In genomic region chr6:26311385-26312095, GRCh38 we compare ENCODE assay signal across 8 cellular contexts. TPM values are rescaled to one million over a fixed set of nuclear protein-coding genes. Genes with fewer than 3 reads are reported as not detected.
DNase-seq lines count a peak whose midpoint lies in the region; ATAC-seq and TF ChIP-seq lines count a peak whose summit lies in the region.

No MANE protein-coding gene starts in this region.

- peak overlapping the region; percentile 32 for H3K9ac ChIP-seq in rectal smooth muscle tissue (ENCODE audit: low read length)

- no peaks in the 10 kb centered on the region for H3K9me3 ChIP-seq in left ventricle myocardium inferior (replicated peaks)

- H3K4me3 ChIP-seq in left ventricle myocardium inferior (peak overlapping the region; percentile 66), rectal smooth muscle tissue (ENCODE audit: low read length) (peak overlapping the region; percentile 50)

- H3K36me3 ChIP-seq in left ventricle myocardium inferior (no peaks in the 10 kb centered on the region), rectal smooth muscle tissue (ENCODE audit: control insufficient read depth, insufficient read depth, low read length) (no peaks in the 10 kb centered on the region)

- ATAC-seq in HG03520 (IDR thresholded peaks at IDR 0.05; ENCODE audit: unreplicated experiment): no peak

- H3K4me1 ChIP-seq in left ventricle myocardium inferior (peaks cover 25% of the 10 kb centered on the region), rectal smooth muscle tissue (ENCODE audit: control insufficient read depth, insufficient read depth, low read length) (no peaks in the 10 kb centered on the region)

- no peak for TF ChIP-seq CTCF in left ventricle myocardium inferior (IDR thresholded peaks at IDR 0.05; ENCODE audit: borderline replicate concordance)

- intact Hi-C loops in left ventricle myocardium inferior (cut with micrococcal nuclease): no loop called here

- DNase-seq in GF-D8 (lab: John Stamatoyannopoulos, UW) (peak; percentile 45), LoVo (ENCODE audit: low spot score) (peak; percentile 75), RPMI8226 (peak; percentile 89), left ventricle myocardium inferior (no peak)
- DNase-seq in activated naive CD8-positive, alpha-beta T cell treated with anti-CD3 and anti-CD28 coated beads, Interleukin-2, amount 50 U/mL, for 16 hours (ENCODE audit: low read depth, low spot score): peak; percentile 38
- no peak for DNase-seq in effector CD8-positive, alpha-beta T cell (lab: John Stamatoyannopoulos, UW)

- peak overlapping the region; percentile 63 for H3K27ac ChIP-seq in left ventricle myocardium inferior (replicated peaks)
- no peak overlapping the region for H3K27ac ChIP-seq in rectal smooth muscle tissue (ENCODE audit: low read depth, low read length)

- H3K27me3 ChIP-seq in left ventricle myocardium inferior (ENCODE audit: low read depth): no peaks in the 10 kb centered on the region
- no peaks in the 10 kb centered on the region for H3K27me3 ChIP-seq in rectal smooth muscle tissue (ENCODE audit: control insufficient read depth, insufficient read depth, low read length)

RNA-seq across cellular contexts. Expression of gene BTN3A2, which starts 53.5 kb away (rescaled TPM):
- total RNA-seq in left ventricle myocardium inferior: 13.1 TPM

Comparison
In these comparisons a context has a peak if more than half of its experiments do, and no peak if none do; other contexts are left out.
1. DNase-seq: peak in GF-D8 (single experiment), LoVo (single experiment), RPMI8226 (single experiment) and activated naive CD8-positive, alpha-beta T cell treated with anti-CD3 and anti-CD28 coated beads, Interleukin-2, amount 50 U/mL, for 16 hours (single experiment); none in left ventricle myocardium inferior (single experiment) and effector CD8-positive, alpha-beta T cell (single experiment).